Comparison of ENCODE assay signal across 20 cellular contexts in genomic region chr20:23255106-23255505, GRCh38.
DNase-seq lines count a peak whose midpoint lies in the region; ATAC-seq, FAIRE-seq and TF ChIP-seq lines count a peak whose summit lies in the region.
"Had no signal": no experiment of that assay in that cellular context is flagged by ENCODE, and none has a peak within 500 bp of the region (broad histone marks: within the 10 kb centered on the region; RNA-seq: fewer than 3 reads in every experiment).

No MANE protein-coding gene starts in this region.

- peak overlapping the region in 1 of 2 experiments; percentile 67 for H2BK12ac ChIP-seq in mesenchymal stem cell (ENCODE audit: low read length in 2 of 2)

- peak overlapping the region in 1 of 2 experiments; percentile 91 for H3K14ac ChIP-seq in mesenchymal stem cell (ENCODE audit: low read length in 2 of 2)

- H3K79me1 ChIP-seq in mesenchymal stem cell (replicated peaks; ENCODE audit: low read length, poor library complexity, severe bottlenecking): no peaks in the 10 kb centered on the region

- H2AFZ ChIP-seq in mesenchymal stem cell (ENCODE audit: low read depth, low read length): no peak overlapping the region

- no peak overlapping the region for H3K4ac ChIP-seq in mesenchymal stem cell (ENCODE audit: low read depth in 1 of 2, low read length in 2 of 2)

- no peak overlapping the region for H2BK15ac ChIP-seq in mesenchymal stem cell (ENCODE audit: low read depth, poor library complexity, severe bottlenecking)

- H2BK120ac ChIP-seq in mesenchymal stem cell (ENCODE audit: low read depth, low read length): no peak overlapping the region

- no peak overlapping the region for H2AK5ac ChIP-seq in mesenchymal stem cell (ENCODE audit: low read length, severe bottlenecking)

- no peak overlapping the region for H3K18ac ChIP-seq in mesenchymal stem cell (ENCODE audit: low read depth in 1 of 2, low read length in 2 of 2)

- H3K23ac ChIP-seq in mesenchymal stem cell (ENCODE audit: low read length in 2 of 2): peak overlapping the region in 1 of 2 experiments; percentile 56

- H3K27me3 ChIP-seq in SJCRH30: no peaks in the 10 kb centered on the region
- H3K27me3 ChIP-seq in mesenchymal stem cell (ENCODE audit: control insufficient read depth in 1 of 2, insufficient read depth in 1 of 2, low read length in 2 of 2): peaks cover 0 to 6% of the 10 kb centered on the region in 2 experiments
- H3K27me3 ChIP-seq in vagina: no peaks in the 10 kb centered on the region
- H3K27me3 ChIP-seq: BE2C had no signal

- 96% methylated on average over 6 of the region's 6 CpGs for WGBS in mesenchymal stem cell

- H3K4me2 ChIP-seq in mesenchymal stem cell (ENCODE audit: low read length, poor library complexity, severe bottlenecking): no peak overlapping the region
- H3K4me2 ChIP-seq: GM23338 had no signal

- no peaks in the 10 kb centered on the region for H3K36me3 ChIP-seq in SJCRH30
- H3K36me3 ChIP-seq in mesenchymal stem cell (ENCODE audit: control insufficient read depth in 1 of 2, insufficient read depth in 2 of 2, low read depth in 1 of 2, low read length in 2 of 2): no peaks in the 10 kb centered on the region
- H3K36me3 ChIP-seq in vagina: no peaks in the 10 kb centered on the region
- no peaks in the 10 kb centered on the region for H3K36me3 ChIP-seq in kidney (ENCODE audit: control insufficient read depth in 1 of 2, insufficient read depth in 2 of 2, low read length in 2 of 2)
- H3K36me3 ChIP-seq: BE2C had no signal

- no peak for ATAC-seq in HG03196 (IDR thresholded peaks at IDR 0.05; ENCODE audit: unreplicated experiment)

- DNase-seq in HTR-8/SVneo (ENCODE audit: insufficient read length, low spot score): no peak
- DNase-seq in SJCRH30: peak in 1 of 2 experiments; percentile 34
- DNase-seq in mesenchymal stem cell: no peak
- DNase-seq in vagina (ENCODE audit: extremely low spot score in 2 of 2): peak; percentile 37 to 79
- no peak for DNase-seq in kidney
- no peak for DNase-seq in NCI-H226
- DNase-seq: ACHN; BE2C; CD4-positive, alpha-beta memory T cell; DMS153; DMS79; GDM1; HCEC 1CT had no signal

- H2BK5ac ChIP-seq in mesenchymal stem cell (ENCODE audit: low read depth, low read length, poor library complexity, severe bottlenecking): no peak overlapping the region

- intact Hi-C loops in vagina (cut with DNase I): no loop called here
- intact Hi-C loops in kidney (cut with DNase I): no loop called here

- peaks cover 47% of the 10 kb centered on the region for H3K4me1 ChIP-seq in SJCRH30
- peaks cover 28% of the 10 kb centered on the region for H3K4me1 ChIP-seq in mesenchymal stem cell (ENCODE audit: control insufficient read depth, insufficient read depth, low read depth, low read length)
- peaks cover 10% of the 10 kb centered on the region for H3K4me1 ChIP-seq in vagina
- H3K4me1 ChIP-seq in kidney (ENCODE audit: control insufficient read depth in 1 of 2, insufficient read depth in 1 of 2, low read depth in 1 of 2, low read length in 2 of 2): peaks cover 0 to 13% of the 10 kb centered on the region in 2 donors
- H3K4me1 ChIP-seq: BE2C had no signal

- TF ChIP-seq CTCF in vagina (IDR thresholded peaks at IDR 0.05): no peak
- no peak for TF ChIP-seq CTCF in kidney (IDR thresholded peaks at IDR 0.05; ENCODE audit: borderline replicate concordance, extremely low read depth, insufficient read depth)

- no peak overlapping the region for H3K9ac ChIP-seq in mesenchymal stem cell (ENCODE audit: low read length)
- H3K9ac ChIP-seq in kidney (ENCODE audit: low read length in 2 of 2): no peak overlapping the region

- FAIRE-seq in HTR-8/SVneo (lab: Jason Lieb, UNC) (peak; percentile 40), kidney (lab: Jason Lieb, UNC) (no peak)
- FAIRE-seq: A204.1, GM12892, GM18507, H54 had no signal

- H4K8ac ChIP-seq in mesenchymal stem cell (ENCODE audit: low read length): no peak overlapping the region

- H3K27ac ChIP-seq in SJCRH30: peak overlapping the region; percentile 93; the same call in 1 of the 2 replicates
- no peak overlapping the region for H3K27ac ChIP-seq in mesenchymal stem cell (ENCODE audit: low read length, poor library complexity, severe bottlenecking)
- no peak overlapping the region for H3K27ac ChIP-seq in vagina
- no peak overlapping the region for H3K27ac ChIP-seq in kidney (ENCODE audit: low read depth in 2 of 2, low read length in 2 of 2)
- H3K27ac ChIP-seq: HL-60 had no signal

- H3K9me3 ChIP-seq in SJCRH30 (replicated peaks) (no peaks in the 10 kb centered on the region), mesenchymal stem cell (ENCODE audit: control insufficient read depth, low read length) (no peaks in the 10 kb centered on the region), vagina (no peaks in the 10 kb centered on the region), kidney (ENCODE audit: control insufficient read depth in 1 of 2, low read length in 2 of 2) (no peaks in the 10 kb centered on the region)
- H3K9me3 ChIP-seq: BE2C had no signal

- no peak for TF ChIP-seq POLR2A in vagina (IDR thresholded peaks at IDR 0.05)

- H4K91ac ChIP-seq in mesenchymal stem cell (ENCODE audit: low read length): peak overlapping the region; percentile 6

- H3K4me3 ChIP-seq in SJCRH30: no peak overlapping the region
- no peak overlapping the region for H3K4me3 ChIP-seq in mesenchymal stem cell (ENCODE audit: insufficient read depth in 1 of 2, low read depth in 1 of 2, low read length in 2 of 2)
- no peak overlapping the region for H3K4me3 ChIP-seq in vagina
- H3K4me3 ChIP-seq in kidney (ENCODE audit: low read length in 2 of 2): no peak overlapping the region
- H3K4me3 ChIP-seq: GM23338 had no signal

Comparison
In these comparisons a context has a peak if more than half of its experiments do, and no peak if none do; other contexts are left out.
1. DNase-seq: peak in vagina (2 of 2); none in HTR-8/SVneo (single experiment), mesenchymal stem cell (single experiment), kidney (single experiment) and NCI-H226 (single experiment).